In genomic region chr3:126015075-126015474, GRCh38 we compare ENCODE assay signal across 22 cellular contexts. TPM values are rescaled to one million over a fixed set of nuclear protein-coding genes. Genes with fewer than 3 reads are reported as not detected.
"Had no signal": no experiment of that assay in that cellular context is flagged by ENCODE, and none has a peak within 500 bp of the region (broad histone marks: within the 10 kb centered on the region; RNA-seq: fewer than 3 reads in every experiment).

No MANE protein-coding gene starts in this region.

- H3K4me2 ChIP-seq: SK-N-SH had no signal

- ATAC-seq: HepG2 had no signal

- H3K4me3 ChIP-seq: MG63 had no signal

- H3K9ac ChIP-seq: SK-N-SH had no signal

- H3K36me3 ChIP-seq: MG63 had no signal

- H3K9me3 ChIP-seq: MG63, SK-N-SH had no signal

- H3K27me3 ChIP-seq: MG63 had no signal

- DNase-seq: IMR-90, Karpas-422, KG1, MG63, NCI-H1092, NCI-H1105 treated with DMSO at 0.1 percent for 48 hours, NCI-H1436, NCI-H187, NCI-H2029, NCI-H2081 treated with DMSO at 0.1 percent for 48 hours, NCI-H2171, NCI-H226, NCI-H446, NCI-H510A, NCI-H524 treated with DMSO at 0.1 percent for 48 hours, NCI-H69, NCI-H774, RPMI8226, SHP77, SK-N-SH had no signal

RNA-seq across cellular contexts. Expression of gene ROPN1B, which starts 46.1 kb away (rescaled TPM):
- total RNA-seq: HepG2, HT1080, IMR-90 had no signal
- polyA plus RNA-seq: HepG2, IMR-90, SK-N-SH had no signal
